ENCODE assay signal across 11 cellular contexts in genomic region chr9:110015759-110016158, GRCh38.
A peak's percentile ranks its signal among the peaks of the same experiment; 100 is the strongest.
DNase-seq lines count a peak whose midpoint lies in the region; ATAC-seq, FAIRE-seq and TF ChIP-seq lines count a peak whose summit lies in the region.
"Had no signal": no experiment of that assay in that cellular context is flagged by ENCODE, and none has a peak within 500 bp of the region (broad histone marks: within the 10 kb centered on the region; RNA-seq: fewer than 3 reads in every experiment).

No MANE protein-coding gene starts in this region.

- FAIRE-seq in RCC 7860 (lab: Jason Lieb, UNC) = peak; percentile 63

- in situ Hi-C loops in gastrocnemius medialis (cut with MboI; ENCODE audit: low sequenced_read_pairs in 4 of 4) = no loop called here

- TF ChIP-seq POLR2A in gastrocnemius medialis (IDR thresholded peaks at IDR 0.05) (no peak), vagina (IDR thresholded peaks at IDR 0.05) (no peak)

- H3K4me3 ChIP-seq in gastrocnemius medialis = no peak overlapping the region
- no peak overlapping the region for H3K4me3 ChIP-seq in vagina

- no peak for TF ChIP-seq CTCF in gastrocnemius medialis (IDR thresholded peaks at IDR 0.05 in 4 of 5, conservative IDR thresholded peaks at IDR 0.05 in 1 of 5)
- no peak for TF ChIP-seq CTCF in vagina (IDR thresholded peaks at IDR 0.05)

- no peak for DNase-seq in activated T-cell treated with anti-CD3 and anti-CD28 coated beads, Interleukin-2, amount 50 U/mL, for 4 hours
- no peak for DNase-seq in activated T-cell treated with anti-CD3 and anti-CD28 coated beads, Interleukin-2, amount 50 U/mL, for 24 hours
- DNase-seq in RCC 7860 (ENCODE audit: low spot score) = peak; percentile 89
- peak; percentile 99 for DNase-seq in dermis blood vessel endothelial cell
- DNase-seq in gastrocnemius medialis = no peak
- no peak for DNase-seq in retina
- no peak for DNase-seq in vagina (ENCODE audit: extremely low spot score in 2 of 2)
- DNase-seq: activated CD4-positive, CD25-positive, alpha-beta regulatory T cell treated with anti-CD3 and anti-CD28 coated beads, Interleukin-2, amount 50 U/mL, for 72 hours had no signal

- H3K4me1 Mint-ChIP-seq in activated T-cell treated with anti-CD3 and anti-CD28 coated beads, Interleukin-2, amount 50 U/mL, for 4 hours (ENCODE audit: low read depth) = peaks cover 2% of the 10 kb centered on the region
- peaks cover 10% of the 10 kb centered on the region for H3K4me1 Mint-ChIP-seq in activated T-cell treated with anti-CD3 and anti-CD28 coated beads, Interleukin-2, amount 50 U/mL, for 24 hours (ENCODE audit: low read depth)

- H3K27me3 Mint-ChIP-seq in activated T-cell treated with anti-CD3 and anti-CD28 coated beads, Interleukin-2, amount 50 U/mL, for 4 hours (ENCODE audit: low read depth) = no peaks in the 10 kb centered on the region
- H3K27me3 Mint-ChIP-seq in activated T-cell treated with anti-CD3 and anti-CD28 coated beads, Interleukin-2, amount 50 U/mL, for 24 hours = no peaks in the 10 kb centered on the region
- H3K27me3 Mint-ChIP-seq: CD4-positive, alpha-beta memory T cell; memory B cell had no signal

- no peaks in the 10 kb centered on the region for H3K9me3 Mint-ChIP-seq in activated T-cell treated with anti-CD3 and anti-CD28 coated beads, Interleukin-2, amount 50 U/mL, for 4 hours
- H3K9me3 Mint-ChIP-seq in activated T-cell treated with anti-CD3 and anti-CD28 coated beads, Interleukin-2, amount 50 U/mL, for 24 hours = no peaks in the 10 kb centered on the region
- H3K9me3 Mint-ChIP-seq: memory B cell had no signal

- no peaks in the 10 kb centered on the region for H3K9me3 ChIP-seq in gastrocnemius medialis
- H3K9me3 ChIP-seq in vagina = no peaks in the 10 kb centered on the region

- H3K27ac Mint-ChIP-seq in activated T-cell treated with anti-CD3 and anti-CD28 coated beads, Interleukin-2, amount 50 U/mL, for 24 hours = no peak overlapping the region

- H3K27ac ChIP-seq in gastrocnemius medialis = peak overlapping the region in 3 of 4 donors; percentile 15 to 53 (median 41)
- no peak overlapping the region for H3K27ac ChIP-seq in vagina

- intact Hi-C loops in gastrocnemius medialis (cut with DNase I; ENCODE audit: low total_unique reads) (no loop called here), vagina (cut with DNase I) (no loop called here)

- no peak overlapping the region for H3K4me3 Mint-ChIP-seq in activated T-cell treated with anti-CD3 and anti-CD28 coated beads, Interleukin-2, amount 50 U/mL, for 4 hours
- H3K4me3 Mint-ChIP-seq in activated T-cell treated with anti-CD3 and anti-CD28 coated beads, Interleukin-2, amount 50 U/mL, for 24 hours = no peak overlapping the region
- H3K4me3 Mint-ChIP-seq: memory B cell had no signal

- H3K4me1 ChIP-seq in gastrocnemius medialis (peaks cover 0 to 6% of the 10 kb centered on the region in 2 donors), vagina (no peaks in the 10 kb centered on the region)

- H3K27me3 ChIP-seq in gastrocnemius medialis (no peaks in the 10 kb centered on the region), vagina (no peaks in the 10 kb centered on the region)

- no peaks in the 10 kb centered on the region for H3K36me3 Mint-ChIP-seq in activated T-cell treated with anti-CD3 and anti-CD28 coated beads, Interleukin-2, amount 50 U/mL, for 4 hours (ENCODE audit: insufficient read depth)
- H3K36me3 Mint-ChIP-seq in activated T-cell treated with anti-CD3 and anti-CD28 coated beads, Interleukin-2, amount 50 U/mL, for 24 hours (ENCODE audit: low read depth) = no peaks in the 10 kb centered on the region
- H3K36me3 Mint-ChIP-seq: CD4-positive, alpha-beta memory T cell; memory B cell had no signal

- H3K36me3 ChIP-seq in gastrocnemius medialis (no peaks in the 10 kb centered on the region), vagina (no peaks in the 10 kb centered on the region)

- peak; percentile 34 to 54 for ATAC-seq in activated T-cell treated with anti-CD3 and anti-CD28 coated beads, Interleukin-2, amount 50 U/mL, for 4 hours
- ATAC-seq in gastrocnemius medialis (peak; percentile 41 to 62), HG03342 (IDR thresholded peaks at IDR 0.05; ENCODE audit: unreplicated experiment) (no peak)

Comparison
In these comparisons a context has a peak if more than half of its experiments do, and no peak if none do; other contexts are left out.
1. DNase-seq: peak in RCC 7860 (single experiment) and dermis blood vessel endothelial cell (single experiment); none in activated T-cell treated with anti-CD3 and anti-CD28 coated beads, Interleukin-2, amount 50 U/mL, for 4 hours (single experiment), activated T-cell treated with anti-CD3 and anti-CD28 coated beads, Interleukin-2, amount 50 U/mL, for 24 hours (single experiment), gastrocnemius medialis (0 of 2), retina (single experiment) and vagina (0 of 2).